In genomic region chr15:37004373-37004869, GRCh38 we compare ENCODE assay signal across 18 cellular contexts.
DNase-seq lines count a peak whose midpoint lies in the region; ATAC-seq, FAIRE-seq and TF ChIP-seq lines count a peak whose summit lies in the region.
"Had no signal": no experiment of that assay in that cellular context is flagged by ENCODE, and none has a peak within 500 bp of the region (broad histone marks: within the 10 kb centered on the region; RNA-seq: fewer than 3 reads in every experiment).

No MANE protein-coding gene starts in this region.

- H3K36me3 ChIP-seq in cardiac muscle cell (peaks cover 42% of the 10 kb centered on the region), left ventricle myocardium inferior (peaks cover 25% of the 10 kb centered on the region), H1 (ENCODE audit: control insufficient read depth in 2 of 4, insufficient read depth in 4 of 4, low read length in 3 of 4) (no peaks in the 10 kb centered on the region), neural cell (ENCODE audit: insufficient read depth, low read length) (peaks cover 17% of the 10 kb centered on the region), left lung (no peaks in the 10 kb centered on the region), endodermal cell (ENCODE audit: control insufficient read depth, insufficient read depth, low read length) (no peaks in the 10 kb centered on the region)
- H3K36me3 ChIP-seq: BLaER1 treated with 17β-estradiol and CSF1 and Interleukin-3, amounts not matched to agents 10 nM and 100 nM had no signal

- H2AK5ac ChIP-seq in H1 (ENCODE audit: low read depth, low read length), result no peak overlapping the region

- H3K79me2 ChIP-seq in H1 (ENCODE audit: control insufficient read depth in 1 of 2, insufficient read depth in 2 of 2, low read length in 2 of 2), result no peaks in the 10 kb centered on the region
- H3K79me2 ChIP-seq in neural cell (replicated peaks; ENCODE audit: insufficient read depth, low read length), result peaks cover 97% of the 10 kb centered on the region

- H3K23ac ChIP-seq in H1 (ENCODE audit: insufficient read length), result no peak overlapping the region

- H3K9me3 ChIP-seq in cardiac muscle cell (ENCODE audit: low read depth) (no peaks in the 10 kb centered on the region), left ventricle myocardium inferior (replicated peaks) (no peaks in the 10 kb centered on the region), H1 (ENCODE audit: insufficient read depth in 2 of 2, low read depth in 1 of 2, low read length in 1 of 2) (no peaks in the 10 kb centered on the region), neural cell (ENCODE audit: low read length) (no peaks in the 10 kb centered on the region), left lung (no peaks in the 10 kb centered on the region), endodermal cell (ENCODE audit: control insufficient read depth, low read length) (peaks cover 7% of the 10 kb centered on the region)
- H3K9me3 ChIP-seq: A549; BLaER1 treated with 17β-estradiol and CSF1 and Interleukin-3, amounts not matched to agents 10 nM and 100 nM had no signal

- peak overlapping the region; percentile 8 for H3K27ac ChIP-seq in cardiac muscle cell
- H3K27ac ChIP-seq in left ventricle myocardium inferior (replicated peaks), result no peak overlapping the region
- no peak overlapping the region for H3K27ac ChIP-seq in H1 (ENCODE audit: low read depth, low read length)
- no peak overlapping the region for H3K27ac ChIP-seq in neural cell (ENCODE audit: low read length)
- H3K27ac ChIP-seq in left lung, result no peak overlapping the region
- no peak overlapping the region for H3K27ac ChIP-seq in endodermal cell (ENCODE audit: low read depth, low read length)
- H3K27ac ChIP-seq: 22Rv1; A549; BLaER1 treated with 17β-estradiol and CSF1 and Interleukin-3, amounts not matched to agents 10 nM and 100 nM; HL-60 had no signal

- no peaks in the 10 kb centered on the region for H3K9me2 ChIP-seq in neural cell (ENCODE audit: insufficient read depth, low read length)

- FAIRE-seq in H1 (lab: Jason Lieb, UNC), result peak; percentile 57
- FAIRE-seq: A549 had no signal

- H3K27ac Mint-ChIP-seq in endodermal cell, result no peak overlapping the region
- H3K27ac Mint-ChIP-seq: CD8-positive, alpha-beta T cell; HFFc6 had no signal

- H3K27me3 ChIP-seq in cardiac muscle cell, result no peaks in the 10 kb centered on the region
- no peaks in the 10 kb centered on the region for H3K27me3 ChIP-seq in left ventricle myocardium inferior (ENCODE audit: low read depth)
- no peaks in the 10 kb centered on the region for H3K27me3 ChIP-seq in H1 (replicated peaks in 1 of 4; ENCODE audit: control insufficient read depth in 3 of 4, extremely low read depth in 1 of 4, insufficient read depth in 3 of 4, low read length in 3 of 4)
- no peaks in the 10 kb centered on the region for H3K27me3 ChIP-seq in neural cell (ENCODE audit: insufficient read depth, low read depth, low read length)
- H3K27me3 ChIP-seq in left lung, result no peaks in the 10 kb centered on the region
- H3K27me3 ChIP-seq in endodermal cell (ENCODE audit: control insufficient read depth, insufficient read depth, low read length, poor library complexity, severe bottlenecking), result no peaks in the 10 kb centered on the region
- H3K27me3 ChIP-seq: BLaER1 treated with 17β-estradiol and CSF1 and Interleukin-3, amounts not matched to agents 10 nM and 100 nM had no signal

- H3K4me3 ChIP-seq in cardiac muscle cell (no peak overlapping the region), left ventricle myocardium inferior (no peak overlapping the region), H1 (ENCODE audit: extremely low read depth in 1 of 4, insufficient read depth in 2 of 4, low read depth in 3 of 4, low read length in 4 of 4) (no peak overlapping the region), neural cell (ENCODE audit: low read length) (no peak overlapping the region), left lung (no peak overlapping the region), endodermal cell (ENCODE audit: low read length) (no peak overlapping the region)
- H3K4me3 ChIP-seq: A549; BLaER1 treated with 17β-estradiol and CSF1 and Interleukin-3, amounts not matched to agents 10 nM and 100 nM had no signal

- no peak overlapping the region for H2BK12ac ChIP-seq in H1 (ENCODE audit: low read depth, low read length)

- TF ChIP-seq POLR2A in H1 (IDR thresholded peaks at IDR 0.05; ENCODE audit: control extremely low read depth in 1 of 2, low read depth in 2 of 2, low read length in 2 of 2), result no peak

- H2BK20ac ChIP-seq in H1 (ENCODE audit: low read length), result no peak overlapping the region

- no peak overlapping the region for H4K5ac ChIP-seq in H1 (ENCODE audit: insufficient read length, low read depth, low read length)

- no peak for TF ChIP-seq RAD21 in H1 (IDR thresholded peaks at IDR 0.05 in 1 of 2, conservative IDR thresholded peaks at IDR 0.05 in 1 of 2; ENCODE audit: low read depth in 2 of 2, low read length in 2 of 2)
- TF ChIP-seq RAD21 in neural cell (conservative IDR thresholded peaks at IDR 0.05), result no peak

- H3K23me2 ChIP-seq in H1 (ENCODE audit: low read depth, low read length), result no peaks in the 10 kb centered on the region

- H3K4me3 Mint-ChIP-seq in endodermal cell, result no peak overlapping the region
- H3K4me3 Mint-ChIP-seq: CD8-positive, alpha-beta T cell; HFFc6 had no signal

- peaks cover 18% of the 10 kb centered on the region for H3K4me1 Mint-ChIP-seq in endodermal cell

- H3K18ac ChIP-seq in H1 (ENCODE audit: extremely low read depth, low read length), result no peak overlapping the region

- ATAC-seq in GM19395 (IDR thresholded peaks at IDR 0.05; ENCODE audit: unreplicated experiment) (no peak), left lung (no peak)
- ATAC-seq: A549; CD8-positive, alpha-beta T cell; HCT116 had no signal

- no peak overlapping the region for H3K14ac ChIP-seq in H1 (ENCODE audit: insufficient read length)

- H3K4me1 ChIP-seq in cardiac muscle cell (ENCODE audit: low read depth), result peaks cover 36% of the 10 kb centered on the region
- peaks cover 64% of the 10 kb centered on the region for H3K4me1 ChIP-seq in left ventricle myocardium inferior
- no peaks in the 10 kb centered on the region for H3K4me1 ChIP-seq in H1 (replicated peaks in 1 of 4; ENCODE audit: control insufficient read depth in 3 of 4, insufficient read depth in 4 of 4, low read length in 3 of 4)
- no peaks in the 10 kb centered on the region for H3K4me1 ChIP-seq in left lung
- H3K4me1 ChIP-seq in endodermal cell (ENCODE audit: control insufficient read depth, insufficient read depth, low read length), result peaks cover 9% of the 10 kb centered on the region
- H3K4me1 ChIP-seq: A549; BLaER1 treated with 17β-estradiol and CSF1 and Interleukin-3, amounts not matched to agents 10 nM and 100 nM had no signal

- POLR2A ChIA-PET in H1 (lab: Charles Lee; ENCODE audit: partially characterized antibody), result no interaction called here

- DNase-seq in cardiac muscle cell (ENCODE audit: low read depth in 1 of 2, low spot score in 1 of 2) (no peak), left ventricle myocardium inferior (no peak), H1 (ENCODE audit: low read depth in 1 of 2, low spot score in 2 of 2) (no peak), left lung (no peak), endodermal cell (no peak)
- DNase-seq: Calu3; CD8-positive, alpha-beta T cell; DMS79 treated with DMSO at 0.1 percent for 48 hours; GF-D8; H7; HFFc6 had no signal

- no peak overlapping the region for H3K4me2 ChIP-seq in H1 (ENCODE audit: insufficient read depth in 1 of 2, low read depth in 2 of 2, low read length in 2 of 2)
- no peak overlapping the region for H3K4me2 ChIP-seq in neural cell (ENCODE audit: low read length)
- H3K4me2 ChIP-seq: A549; BLaER1 treated with 17β-estradiol and CSF1 and Interleukin-3, amounts not matched to agents 10 nM and 100 nM had no signal

- H3K56ac ChIP-seq in H1 (replicated peaks; ENCODE audit: insufficient read length, low read depth, low read length), result no peak overlapping the region

- no peak for TF ChIP-seq EP300 in H1 (IDR thresholded peaks at IDR 0.05; ENCODE audit: borderline replicate concordance in 1 of 2, low read depth in 2 of 2, low read length in 2 of 2)
- no peak for TF ChIP-seq EP300 in neural cell (conservative IDR thresholded peaks at IDR 0.05; ENCODE audit: poor library complexity, severe bottlenecking)

- H2AFZ ChIP-seq in H1 (ENCODE audit: low read length) (no peak overlapping the region), neural cell (ENCODE audit: low read depth, low read length) (no peak overlapping the region)

- H3K36me3 Mint-ChIP-seq in endodermal cell (ENCODE audit: low read depth), result no peaks in the 10 kb centered on the region
- H3K36me3 Mint-ChIP-seq: CD8-positive, alpha-beta T cell had no signal

- H3K27me3 Mint-ChIP-seq in endodermal cell (ENCODE audit: insufficient read depth), result no peaks in the 10 kb centered on the region

- H3K9ac ChIP-seq in H1 (replicated peaks in 1 of 4; ENCODE audit: extremely low read depth in 1 of 4, low read depth in 3 of 4, low read length in 3 of 4) (no peak overlapping the region), neural cell (ENCODE audit: low read length) (no peak overlapping the region), endodermal cell (ENCODE audit: extremely low read depth, low read length, poor library complexity, severe bottlenecking) (no peak overlapping the region)
- H3K9ac ChIP-seq: BLaER1 treated with 17β-estradiol and CSF1 and Interleukin-3, amounts not matched to agents 10 nM and 100 nM had no signal

- H4K91ac ChIP-seq in H1 (replicated peaks; ENCODE audit: insufficient read length, low read length), result no peak overlapping the region

- H3K79me1 ChIP-seq in H1 (ENCODE audit: low read depth, low read length), result no peaks in the 10 kb centered on the region

- no peak overlapping the region for H2BK5ac ChIP-seq in H1 (ENCODE audit: low read depth, low read length)

- intact Hi-C loops in left ventricle myocardium inferior (cut with micrococcal nuclease) (no loop called here), left lung (cut with DNase I) (no loop called here)

- CTCF ChIA-PET in H1 (lab: Charles Lee; ENCODE audit: partially characterized antibody), result no interaction called here

- H3F3A ChIP-seq in neural cell (ENCODE audit: insufficient read depth, low read length, poor library complexity, severe bottlenecking), result peaks cover 11% of the 10 kb centered on the region

- H4K20me1 ChIP-seq in H1 (replicated peaks in 1 of 2; ENCODE audit: control insufficient read depth in 1 of 2, insufficient read depth in 2 of 2, low read length in 2 of 2) (no peaks in the 10 kb centered on the region), neural cell (ENCODE audit: insufficient read depth) (peaks cover 82% of the 10 kb centered on the region)
- H4K20me1 ChIP-seq: BLaER1 treated with 17β-estradiol and CSF1 and Interleukin-3, amounts not matched to agents 10 nM and 100 nM had no signal

- H2BK120ac ChIP-seq in H1 (replicated peaks; ENCODE audit: low read depth, low read length), result no peak overlapping the region

- TF ChIP-seq CTCF in cardiac muscle cell (IDR thresholded peaks at IDR 0.05; ENCODE audit: low read depth, low read length) (no peak), left ventricle myocardium inferior (IDR thresholded peaks at IDR 0.05; ENCODE audit: borderline replicate concordance) (no peak), H1 (IDR thresholded peaks at IDR 0.05; ENCODE audit: control extremely low read depth in 1 of 3, insufficient read depth in 1 of 3, low read depth in 1 of 3, low read length in 3 of 3) (no peak), neural cell (IDR thresholded peaks at IDR 0.05; ENCODE audit: poor library complexity, severe bottlenecking) (no peak), left lung (IDR thresholded peaks at IDR 0.05) (no peak), endodermal cell (conservative IDR thresholded peaks at IDR 0.05) (no peak)

- no peaks in the 10 kb centered on the region for H3K9me3 Mint-ChIP-seq in endodermal cell
- H3K9me3 Mint-ChIP-seq: CD8-positive, alpha-beta T cell; HFFc6 had no signal

- no peak overlapping the region for H4K8ac ChIP-seq in H1 (ENCODE audit: extremely low read depth, insufficient read depth, low read length)

- WGBS in H1 (ENCODE audit: extremely low coverage in 1 of 2, insufficient coverage in 1 of 2, insufficient read length in 1 of 2, insufficient replicate concordance in 2 of 2, low coverage in 1 of 2, low lambda C conversion rate in 2 of 2, missing lambda C conversion rate in 1 of 2), 2 experiments, result 86% methylated on average over 4 of the region's 4 CpGs; no CpG with 5 or more reads in 1 of the 2 experiments
- WGBS in endodermal cell (ENCODE audit: insufficient coverage in 1 of 2, insufficient read length in 1 of 2), 2 experiments, result 92 to 95% methylated on average over 4 of the region's 4 CpGs

- H3K4ac ChIP-seq in H1 (replicated peaks; ENCODE audit: insufficient read length, low read depth, low read length), result no peak overlapping the region

- no peak overlapping the region for H2BK15ac ChIP-seq in H1 (ENCODE audit: low read length)
